9 cellular contexts compared by ENCODE assay signal in genomic region chr11:86592047-86592564, GRCh38.
A peak's percentile ranks its signal among the peaks of the same experiment; 100 is the strongest.
DNase-seq lines count a peak whose midpoint lies in the region; ATAC-seq, FAIRE-seq and TF ChIP-seq lines count a peak whose summit lies in the region.
"Had no signal": no experiment of that assay in that cellular context is flagged by ENCODE, and none has a peak within 500 bp of the region (broad histone marks: within the 10 kb centered on the region; RNA-seq: fewer than 3 reads in every experiment).

No MANE protein-coding gene starts in this region.

- peak overlapping the region; percentile 90 for H2BK5ac ChIP-seq in IMR-90 (ENCODE audit: low read depth, low read length, poor library complexity, severe bottlenecking)

- H3K79me1 ChIP-seq in IMR-90 (ENCODE audit: low read depth in 1 of 2, low read length in 2 of 2) = peaks cover 0 to 15% of the 10 kb centered on the region in 2 experiments; a peak in 1 of 4 replicates

- TF ChIP-seq CTCF in IMR-90 (conservative IDR thresholded peaks at IDR 0.05; ENCODE audit: low read depth, low read length) (no peak), GM12878 (IDR thresholded peaks at IDR 0.05 in 2 of 3, conservative IDR thresholded peaks at IDR 0.05 in 1 of 3; ENCODE audit: control insufficient read depth in 2 of 3, extremely low read depth in 1 of 3, insufficient read depth in 1 of 3, low read depth in 3 of 3, low read length in 3 of 3) (no peak)

- peak overlapping the region; percentile 89; the same call in 1 of the 3 replicates for H2BK15ac ChIP-seq in IMR-90 (ENCODE audit: low read depth, low read length)

- H2BK20ac ChIP-seq in IMR-90 (ENCODE audit: low read depth, low read length) = peak overlapping the region; percentile 80

- H3K56ac ChIP-seq in IMR-90 (ENCODE audit: extremely low read depth, insufficient read depth, low read length) = peak overlapping the region; percentile 47

- peak overlapping the region; percentile 79 for H4K91ac ChIP-seq in IMR-90 (ENCODE audit: insufficient read depth, low read depth, low read length)

- H3K4me1 ChIP-seq in IMR-90 (ENCODE audit: control insufficient read depth, insufficient read depth, low read length) (peaks cover 9% of the 10 kb centered on the region), GM12878 (ENCODE audit: control insufficient read depth, insufficient read depth, low read length) (peaks cover 12% of the 10 kb centered on the region), muscle layer of duodenum (ENCODE audit: control insufficient read depth in 1 of 2, insufficient read depth in 2 of 2, low read length in 2 of 2) (peaks cover 8 to 20% of the 10 kb centered on the region in 2 donors)

- H2AK9ac ChIP-seq in IMR-90 (replicated peaks; ENCODE audit: low read depth, low read length, poor library complexity) = peak overlapping the region; percentile 74

- no peak for TF ChIP-seq EP300 in GM12878 (IDR thresholded peaks at IDR 0.05; ENCODE audit: borderline replicate concordance in 1 of 2, control insufficient read depth in 1 of 2, low read depth in 2 of 2, low read length in 2 of 2)

- H3K14ac ChIP-seq in IMR-90 (replicated peaks; ENCODE audit: low read depth, low read length) = peak overlapping the region; percentile 83

- no peaks in the 10 kb centered on the region for H3K79me2 ChIP-seq in GM12878 (ENCODE audit: control insufficient read depth, insufficient read depth, low read length)

- peak overlapping the region; percentile 61 for H3K23ac ChIP-seq in IMR-90 (ENCODE audit: low read depth, low read length)

- CTCF ChIA-PET in IMR-90 (lab: Yijun Ruan, JAX) = no interaction called here
- CTCF ChIA-PET in GM12878 (lab: Yijun Ruan, JAX) = interaction anchor here (0.9 to 1.9 kb wide), 7 partner anchors 16 to 136 kb away, joined by 3 to 12 read pairs (median 4); no protein-coding TSS in a partner anchor

- peak overlapping the region; percentile 48 to 78; a peak in 3 of 4 replicates for H4K8ac ChIP-seq in IMR-90 (ENCODE audit: low read depth in 2 of 2, low read length in 2 of 2)

- intact Hi-C loops in IMR-90 (cut with micrococcal nuclease) (no loop called here), GM12878 (cut with micrococcal nuclease; ENCODE audit: unreplicated experiment) (no loop called here), left cardiac atrium (cut with DNase I) (no loop called here)

- TF ChIP-seq POLR2A in IMR-90 (IDR thresholded peaks at IDR 0.05; ENCODE audit: low read depth, low read length) (no peak), GM12878 (IDR thresholded peaks at IDR 0.05; ENCODE audit: low read depth, low read length) (no peak)

- FAIRE-seq in GM12878 (lab: Jason Lieb, UNC) = no peak
- FAIRE-seq: H1 had no signal

- peak overlapping the region; percentile 39; the same call in 1 of the 2 replicates for H4K5ac ChIP-seq in IMR-90 (ENCODE audit: low read depth, low read length)

- in situ Hi-C loops in IMR-90 (cut with MboI; ENCODE audit: low sequenced_read_pairs) (no loop called here), GM12878 (cut with MboI) (no loop called here)

- H3K36me3 ChIP-seq in IMR-90 (ENCODE audit: control insufficient read depth, insufficient read depth, low read length) (no peaks in the 10 kb centered on the region), GM12878 (ENCODE audit: control insufficient read depth in 2 of 2, insufficient read depth in 2 of 2, low read length in 1 of 2) (no peaks in the 10 kb centered on the region), muscle layer of duodenum (ENCODE audit: control insufficient read depth in 1 of 2, insufficient read depth in 2 of 2, low read length in 2 of 2) (no peaks in the 10 kb centered on the region)

- H3K9me1 ChIP-seq in IMR-90 (ENCODE audit: insufficient read depth, low read length) = peaks cover 19% of the 10 kb centered on the region

- BruUV-seq in IMR-90 (replicated peaks; lab: Mats Ljungman, UMichigan) (no TSS peak), GM12878 (replicated peaks; lab: Mats Ljungman, UMichigan) (no TSS peak)

- H3K9ac ChIP-seq in IMR-90 (ENCODE audit: low read depth, low read length) = no peak overlapping the region; the same call in 1 of the 2 replicates
- H3K9ac ChIP-seq in GM12878 (ENCODE audit: control insufficient read depth, insufficient read depth, low read length) = no peak overlapping the region

- no peak overlapping the region; the same call in 1 of the 2 replicates for H3K27ac ChIP-seq in IMR-90 (ENCODE audit: insufficient read depth, low read length)
- peak overlapping the region; percentile 47; the same call in 1 of the 2 replicates for H3K27ac ChIP-seq in GM12878 (ENCODE audit: control insufficient read depth, insufficient read depth)
- peak overlapping the region; percentile 58 for H3K27ac ChIP-seq in muscle layer of duodenum (ENCODE audit: low read length)

- H3K4me2 ChIP-seq in IMR-90 (ENCODE audit: low read depth, low read length) (no peak overlapping the region; the same call in 1 of the 2 replicates), GM12878 (ENCODE audit: control insufficient read depth, insufficient read depth) (no peak overlapping the region)

- H2BK120ac ChIP-seq in IMR-90 (ENCODE audit: low read depth, low read length) = peak overlapping the region; percentile 87

- peak overlapping the region; percentile 89; the same call in 1 of the 2 replicates for H3K18ac ChIP-seq in IMR-90 (ENCODE audit: low read depth, low read length)

- no peak overlapping the region for H3K4me3 ChIP-seq in IMR-90 (ENCODE audit: insufficient read depth, low read depth, low read length)
- H3K4me3 ChIP-seq in GM12878 = no peak overlapping the region
- no peak overlapping the region for H3K4me3 ChIP-seq in muscle layer of duodenum (ENCODE audit: low read depth in 1 of 2, low read length in 2 of 2)

- RAD21 ChIA-PET in GM12878 (lab: Charles Lee; ENCODE audit: unreplicated experiment) = interaction anchor here (1.0 to 4.0 kb wide), 10 partner anchors 16 to 523 kb away, joined by 3 to 24 read pairs (median 3); partner anchors contain the start of gene PICALM

- H4K20me1 ChIP-seq in IMR-90 (ENCODE audit: insufficient read depth, low read length) (no peaks in the 10 kb centered on the region), GM12878 (ENCODE audit: control insufficient read depth, insufficient read depth) (no peaks in the 10 kb centered on the region)

- SMC1A ChIA-PET in GM12878 (lab: Charles Lee; ENCODE audit: uncharacterized antibody, unreplicated experiment) = interaction anchor here (0.8 to 2.0 kb wide), 13 partner anchors 13 to 108 kb away, joined by 3 to 18 read pairs (median 4); no protein-coding TSS in a partner anchor

- H3K27me3 ChIP-seq in IMR-90 (ENCODE audit: control insufficient read depth, insufficient read depth, low read length) (no peaks in the 10 kb centered on the region), GM12878 (replicated peaks in 1 of 2; ENCODE audit: control insufficient read depth in 2 of 2, insufficient read depth in 2 of 2, low read length in 1 of 2) (no peaks in the 10 kb centered on the region), muscle layer of duodenum (ENCODE audit: low read depth, low read length) (no peaks in the 10 kb centered on the region)

- peak; percentile 64 for ATAC-seq in IMR-90 (ENCODE audit: low read depth)
- no peak for ATAC-seq in GM12878
- ATAC-seq in left cardiac atrium = no peak
- ATAC-seq in GM19397 (IDR thresholded peaks at IDR 0.05; ENCODE audit: unreplicated experiment) = no peak

- H2AFZ ChIP-seq in IMR-90 (replicated peaks; ENCODE audit: low read length, poor library complexity) = no peak overlapping the region
- H2AFZ ChIP-seq in GM12878 (ENCODE audit: control insufficient read depth, low read depth, low read length) = no peak overlapping the region

- no CpG with 5 or more reads among the region's 1 CpG for WGBS in IMR-90 (ENCODE audit: extremely low coverage in 2 of 2, insufficient read length in 1 of 2), 2 experiments
- 0% methylated on average over 1 of the region's 1 CpG for WGBS in GM12878 (ENCODE audit: insufficient coverage, insufficient replicate concordance, low lambda C conversion rate, missing lambda C conversion rate)

- peak overlapping the region; percentile 90 for H3K4ac ChIP-seq in IMR-90 (ENCODE audit: low read depth, low read length)

- POLR2A ChIA-PET in IMR-90 (lab: Charles Lee; ENCODE audit: unreplicated experiment) (no interaction called here), GM12878 (lab: Charles Lee) (interaction anchor here (0.7 to 1.5 kb wide), 4 partner anchors 79 to 107 kb away, joined by 3 to 5 read pairs (median 3); no protein-coding TSS in a partner anchor)

- no peak; the same call in 1 of the 2 replicates for TF ChIP-seq RAD21 in IMR-90 (IDR thresholded peaks at IDR 0.05; ENCODE audit: low read length)
- TF ChIP-seq RAD21 in GM12878 (IDR thresholded peaks at IDR 0.05; ENCODE audit: insufficient read depth, low read depth, low read length) = no peak

- no peaks in the 10 kb centered on the region for H3K9me3 ChIP-seq in IMR-90 (ENCODE audit: control insufficient read depth, insufficient read depth, low read length)
- H3K9me3 ChIP-seq in GM12878 (replicated peaks; ENCODE audit: control insufficient read depth, insufficient read depth, low read length) = no peaks in the 10 kb centered on the region; the same call in 2 of the 3 replicates
- H3K9me3 ChIP-seq in muscle layer of duodenum (ENCODE audit: control insufficient read depth in 1 of 2, low read length in 2 of 2) = no peaks in the 10 kb centered on the region

- dilution Hi-C loops in IMR-90 (cut with HindIII; ENCODE audit: low sequenced_read_pairs, unreplicated experiment) = no loop called here

- peak; percentile 55 for DNase-seq in DMS153 (lab: John Stamatoyannopoulos, UW)
- peak; percentile 68 for DNase-seq in IMR-90
- DNase-seq in GM12878 (ENCODE audit: low read depth, low spot score) = no peak
- no peak for DNase-seq in GM19240 (ENCODE audit: insufficient read length, low spot score)
- DNase-seq in left cardiac atrium = no peak
- DNase-seq in pons (ENCODE audit: low spot score) = no peak

- peak overlapping the region; percentile 93 for H2AK5ac ChIP-seq in IMR-90 (ENCODE audit: low read depth, low read length)

TF ChIP-seq in IMR-90, 13 proteins besides CTCF, POLR2A, EP300 and RAD21 (continues in another document):
- TF ChIP-seq USF2 (IDR thresholded peaks at IDR 0.05; ENCODE audit: low read depth, low read length) = no peak

TF ChIP-seq in GM12878, 131 proteins besides CTCF, POLR2A, EP300 and RAD21 (continues in another document):
- no peak for TF ChIP-seq POLR2AphosphoS2 (IDR thresholded peaks at IDR 0.05; ENCODE audit: low read depth, low read length)

Comparison
In these comparisons a context has a peak if more than half of its experiments do, and no peak if none do; other contexts are left out.
1. DNase-seq: peak in DMS153 (single experiment) and IMR-90 (single experiment); none in GM12878 (single experiment), GM19240 (single experiment), left cardiac atrium (single experiment) and pons (single experiment).